Comparison of ENCODE assay signal across 35 cellular contexts in genomic region chr20:37725165-37725564, GRCh38.
"Had no signal": no experiment of that assay in that cellular context is flagged by ENCODE, and none has a peak within 500 bp of the region (broad histone marks: within the 10 kb centered on the region; RNA-seq: fewer than 3 reads in every experiment).

No MANE protein-coding gene starts in this region.

- H3K27ac ChIP-seq: body of pancreas, esophagus muscularis mucosa, foreskin keratinocyte had no signal

- DNase-seq: activated CD4-positive, alpha-beta memory T cell treated with anti-CD3 and anti-CD28 coated beads for 36 hours; activated CD4-positive, alpha-beta T cell treated with anti-CD3 and anti-CD28 coated beads for 36 hours; activated CD4-positive, alpha-beta T cell treated with anti-CD3 and anti-CD28 coated beads, Interleukin-2, amount 10 ng/mL, durations not matched to agents 24 days and 14 days; activated CD4-positive, CD25-positive, alpha-beta regulatory T cell; activated CD4-positive, CD25-positive, alpha-beta regulatory T cell treated with anti-CD3 and anti-CD28 coated beads, Interleukin-2, amount 50 U/mL, for 72 hours; activated CD8-positive, alpha-beta memory T cell treated with anti-CD3 and anti-CD28 coated beads, Interleukin-2, amount 10 ng/mL, durations not matched to agents 7 days and 5 days; activated CD8-positive, alpha-beta memory T cell treated with anti-CD3 and anti-CD28 coated beads, Interleukin-2, amount 50 U/mL, for 4 hours; activated CD8-positive, alpha-beta T cell treated with anti-CD3 and anti-CD28 coated beads, Interleukin-2, amount 10 ng/mL, durations not matched to agents 7 days and 5 days; activated gamma-delta T cell; activated naive CD4-positive, alpha-beta T cell; activated naive CD4-positive, alpha-beta T cell treated with anti-CD3 and anti-CD28 coated beads, Interleukin-2, amount 10 ng/mL, durations not matched to agents 7 days and 5 days; activated naive CD8-positive, alpha-beta T cell treated with anti-CD3 and anti-CD28 coated beads, Interleukin-2, amount 10 ng/mL, durations not matched to agents 7 days and 5 days; activated T-cell treated with anti-CD3 and anti-CD28 coated beads for 4 hours; activated T-cell treated with anti-CD3 and anti-CD28 coated beads, Interleukin-2, amount 50 U/mL, for 24 hours; activated T-cell treated with anti-CD3 and anti-CD28 coated beads, Interleukin-2, amount 50 U/mL, for 72 hours; amniotic stem cell; anterior cingulate cortex; body of pancreas; caudate nucleus; cortex of kidney; dermis blood vessel endothelial cell; effector CD4-positive, alpha-beta T cell; effector memory CD8-positive, alpha-beta T cell; erythroblast; foreskin keratinocyte; gastrocnemius medialis; glutamatergic neuron; heart left ventricle; T-helper 1 cell; T-helper 17 cell; T1000 had no signal

- H3K9me3 ChIP-seq: body of pancreas, gastrocnemius medialis had no signal

- H3K4me3 Mint-ChIP-seq: activated CD4-positive, alpha-beta memory T cell treated with anti-CD3 and anti-CD28 coated beads for 36 hours; activated CD4-positive, alpha-beta T cell treated with anti-CD3 and anti-CD28 coated beads for 36 hours; activated CD4-positive, alpha-beta T cell treated with anti-CD3 and anti-CD28 coated beads, Interleukin-2, amount 10 ng/mL, durations not matched to agents 24 days and 14 days; activated CD8-positive, alpha-beta memory T cell treated with anti-CD3 and anti-CD28 coated beads, Interleukin-2, amount 10 ng/mL, durations not matched to agents 7 days and 5 days; activated CD8-positive, alpha-beta T cell treated with anti-CD3 and anti-CD28 coated beads, Interleukin-2, amount 10 ng/mL, durations not matched to agents 7 days and 5 days; activated naive CD4-positive, alpha-beta T cell treated with anti-CD3 and anti-CD28 coated beads, Interleukin-2, amount 10 ng/mL, durations not matched to agents 7 days and 5 days; activated naive CD8-positive, alpha-beta T cell treated with anti-CD3 and anti-CD28 coated beads, Interleukin-2, amount 10 ng/mL, durations not matched to agents 7 days and 5 days; activated T-cell treated with anti-CD3 and anti-CD28 coated beads, Interleukin-2, amount 50 U/mL, for 24 hours; activated T-cell treated with anti-CD3 and anti-CD28 coated beads, Interleukin-2, amount 50 U/mL, for 72 hours; effector memory CD8-positive, alpha-beta T cell; T-helper 17 cell; T-helper 2 cell treated with Interferon-gamma antibody and Interleukin-4, amounts not matched to agents 5 μg/mL and 100 μg/mL, for 36 hours had no signal

- H3K4me1 Mint-ChIP-seq: activated naive CD4-positive, alpha-beta T cell treated with anti-CD3 and anti-CD28 coated beads, Interleukin-2, amount 10 ng/mL, durations not matched to agents 7 days and 5 days had no signal

- H3K27me3 Mint-ChIP-seq: activated CD4-positive, alpha-beta memory T cell treated with anti-CD3 and anti-CD28 coated beads for 36 hours; activated CD4-positive, alpha-beta T cell treated with anti-CD3 and anti-CD28 coated beads for 36 hours; activated CD4-positive, alpha-beta T cell treated with anti-CD3 and anti-CD28 coated beads, Interleukin-2, amount 10 ng/mL, durations not matched to agents 24 days and 14 days; activated CD8-positive, alpha-beta memory T cell treated with anti-CD3 and anti-CD28 coated beads, Interleukin-2, amount 10 ng/mL, durations not matched to agents 7 days and 5 days; activated naive CD4-positive, alpha-beta T cell treated with anti-CD3 and anti-CD28 coated beads, Interleukin-2, amount 10 ng/mL, durations not matched to agents 7 days and 5 days; activated naive CD8-positive, alpha-beta T cell treated with anti-CD3 and anti-CD28 coated beads, Interleukin-2, amount 10 ng/mL, durations not matched to agents 7 days and 5 days; activated T-cell treated with anti-CD3 and anti-CD28 coated beads, Interleukin-2, amount 50 U/mL, for 24 hours; effector memory CD8-positive, alpha-beta T cell; T-helper 17 cell had no signal

- H3K36me3 Mint-ChIP-seq: activated naive CD4-positive, alpha-beta T cell treated with anti-CD3 and anti-CD28 coated beads, Interleukin-2, amount 50 U/mL, for 72 hours had no signal

- H3K27me3 ChIP-seq: body of pancreas, esophagus muscularis mucosa, foreskin keratinocyte, gastrocnemius medialis, heart left ventricle had no signal

- H3K27ac Mint-ChIP-seq: activated CD4-positive, alpha-beta memory T cell treated with anti-CD3 and anti-CD28 coated beads for 36 hours; activated CD4-positive, alpha-beta T cell treated with anti-CD3 and anti-CD28 coated beads for 36 hours; activated CD4-positive, alpha-beta T cell treated with anti-CD3 and anti-CD28 coated beads, Interleukin-2, amount 10 ng/mL, durations not matched to agents 24 days and 14 days; activated CD8-positive, alpha-beta memory T cell treated with anti-CD3 and anti-CD28 coated beads, Interleukin-2, amount 10 ng/mL, durations not matched to agents 7 days and 5 days; activated CD8-positive, alpha-beta T cell treated with anti-CD3 and anti-CD28 coated beads, Interleukin-2, amount 10 ng/mL, durations not matched to agents 7 days and 5 days; activated naive CD4-positive, alpha-beta T cell treated with anti-CD3 and anti-CD28 coated beads, Interleukin-2, amount 10 ng/mL, durations not matched to agents 7 days and 5 days; activated naive CD4-positive, alpha-beta T cell treated with anti-CD3 and anti-CD28 coated beads, Interleukin-2, amount 50 U/mL, for 72 hours; activated naive CD8-positive, alpha-beta T cell treated with anti-CD3 and anti-CD28 coated beads, Interleukin-2, amount 10 ng/mL, durations not matched to agents 7 days and 5 days; activated T-cell treated with anti-CD3 and anti-CD28 coated beads, Interleukin-2, amount 50 U/mL, for 24 hours; activated T-cell treated with anti-CD3 and anti-CD28 coated beads, Interleukin-2, amount 50 U/mL, for 72 hours; effector memory CD8-positive, alpha-beta T cell; T-helper 17 cell; T-helper 2 cell treated with Interferon-gamma antibody and Interleukin-4, amounts not matched to agents 5 μg/mL and 100 μg/mL, for 36 hours had no signal

- H3K36me3 ChIP-seq: esophagus muscularis mucosa, gastrocnemius medialis, heart left ventricle had no signal

- H3K4me3 ChIP-seq: body of pancreas, esophagus muscularis mucosa, gastrocnemius medialis, heart left ventricle had no signal

- ATAC-seq: activated CD4-positive, alpha-beta T cell treated with anti-CD3 and anti-CD28 coated beads for 36 hours; activated CD8-positive, alpha-beta memory T cell treated with anti-CD3 and anti-CD28 coated beads, Interleukin-2, amount 10 ng/mL, durations not matched to agents 7 days and 5 days; activated CD8-positive, alpha-beta T cell treated with anti-CD3 and anti-CD28 coated beads, Interleukin-2, amount 10 ng/mL, durations not matched to agents 7 days and 5 days; activated naive CD4-positive, alpha-beta T cell treated with anti-CD3 and anti-CD28 coated beads, Interleukin-2, amount 50 U/mL, for 72 hours; activated T-cell treated with anti-CD3 and anti-CD28 coated beads, Interleukin-2, amount 50 U/mL, for 72 hours; body of pancreas; effector memory CD8-positive, alpha-beta T cell; foreskin keratinocyte; gastrocnemius medialis; heart left ventricle; T-helper 17 cell had no signal

- FAIRE-seq: colon had no signal
